Comparison of ENCODE assay signal across 13 cellular contexts in genomic region chr4:24210332-24210902, GRCh38.
A peak's percentile ranks its signal among the peaks of the same experiment; 100 is the strongest.
DNase-seq lines count a peak whose midpoint lies in the region; ATAC-seq, FAIRE-seq and TF ChIP-seq lines count a peak whose summit lies in the region.
"Had no signal": no experiment of that assay in that cellular context is flagged by ENCODE, and none has a peak within 500 bp of the region (broad histone marks: within the 10 kb centered on the region; RNA-seq: fewer than 3 reads in every experiment).

No MANE protein-coding gene starts in this region.

- H3K9me3 Mint-ChIP-seq in stimulated activated effector memory CD8-positive, alpha-beta T cell treated with anti-CD3 and anti-CD28 coated beads, Interleukin-12 subunit alpha, Interleukin-12 subunit beta, amount 100 ng/mL, for 72 hours, result peaks cover 5% of the 10 kb centered on the region
- H3K9me3 Mint-ChIP-seq: dendritic cell treated with granulocyte-macrophage colony-stimulating factor and Interleukin-4, amounts not matched to agents 40 ng/mL and 50 ng/mL, for 4 days had no signal

- H2AFZ ChIP-seq in GM23248, result peak overlapping the region; percentile 63

- no peaks in the 10 kb centered on the region for H3K36me3 Mint-ChIP-seq in stimulated activated effector memory CD8-positive, alpha-beta T cell treated with anti-CD3 and anti-CD28 coated beads, Interleukin-12 subunit alpha, Interleukin-12 subunit beta, amount 100 ng/mL, for 72 hours
- H3K36me3 Mint-ChIP-seq: T-cell had no signal

- peaks cover 25% of the 10 kb centered on the region for H3F3A ChIP-seq in GM23248 (ENCODE audit: insufficient read depth)

- peaks cover 29% of the 10 kb centered on the region for H3K4me1 ChIP-seq in GM23248 (ENCODE audit: insufficient read depth)
- H3K4me1 ChIP-seq in adrenal gland (replicated peaks in 1 of 2), result no peaks in the 10 kb centered on the region
- peaks cover 0 to 5% (median 0%) of the 10 kb centered on the region in 9 donors for H3K4me1 ChIP-seq in heart right ventricle

- no peaks in the 10 kb centered on the region for H4K20me1 ChIP-seq in GM23248 (ENCODE audit: insufficient read depth)

- no peak overlapping the region for H3K4me3 Mint-ChIP-seq in stimulated activated effector memory CD8-positive, alpha-beta T cell treated with anti-CD3 and anti-CD28 coated beads, Interleukin-12 subunit alpha, Interleukin-12 subunit beta, amount 100 ng/mL, for 72 hours
- H3K4me3 Mint-ChIP-seq: dendritic cell treated with granulocyte-macrophage colony-stimulating factor and Interleukin-4, amounts not matched to agents 40 ng/mL and 50 ng/mL, for 4 days; T-cell had no signal

- H3K9me2 ChIP-seq in GM23248 (ENCODE audit: insufficient read depth), result no peaks in the 10 kb centered on the region

- H3K9me3 ChIP-seq in GM23248 (ENCODE audit: low read depth), result no peaks in the 10 kb centered on the region
- no peaks in the 10 kb centered on the region for H3K9me3 ChIP-seq in adrenal gland (replicated peaks in 1 of 3)
- H3K9me3 ChIP-seq in heart right ventricle, result no peaks in the 10 kb centered on the region

- H3K4me1 Mint-ChIP-seq in stimulated activated effector memory CD8-positive, alpha-beta T cell treated with anti-CD3 and anti-CD28 coated beads, Interleukin-12 subunit alpha, Interleukin-12 subunit beta, amount 100 ng/mL, for 72 hours, result no peaks in the 10 kb centered on the region
- H3K4me1 Mint-ChIP-seq: T-cell had no signal

- H3K36me3 ChIP-seq in GM23248 (ENCODE audit: low read depth) (no peaks in the 10 kb centered on the region), adrenal gland (replicated peaks in 1 of 2) (no peaks in the 10 kb centered on the region), heart right ventricle (no peaks in the 10 kb centered on the region)

- H3K4me2 ChIP-seq in GM23248 (ENCODE audit: unreplicated experiment), result peak overlapping the region; percentile 59

- H3K79me2 ChIP-seq in GM23248 (ENCODE audit: insufficient read depth), result no peaks in the 10 kb centered on the region

- peak overlapping the region; percentile 77 for H3K9ac ChIP-seq in GM23248

- no peak for TF ChIP-seq POLR2A in adrenal gland (IDR thresholded peaks at IDR 0.05)
- no peak for TF ChIP-seq POLR2A in H54 (IDR thresholded peaks at IDR 0.05; ENCODE audit: low read depth, low read length)

- in situ Hi-C loops in GM23248 (cut with MboI), result no loop called here

- peak overlapping the region; percentile 46 for H3K4me3 ChIP-seq in GM23248
- H3K4me3 ChIP-seq in adrenal gland, result no peak overlapping the region
- no peak overlapping the region for H3K4me3 ChIP-seq in heart right ventricle
- H3K4me3 ChIP-seq in skeletal muscle cell (ENCODE audit: low read depth, low read length), result no peak overlapping the region

- 1 to 2% methylated on average over 10 of the region's 10 CpGs for WGBS in GM23248 (ENCODE audit: low coverage in 1 of 2, low lambda C conversion rate in 2 of 2, missing lambda C conversion rate in 2 of 2), 2 experiments
- 42 to 48% (median 45%) methylated on average over 10 of the region's 10 CpGs for WGBS in adrenal gland, 4 donors
- 69 to 76% methylated on average over 10 of the region's 10 CpGs for whole genome bisulfite sequencing in heart right ventricle, 2 donors

- H3K27me3 ChIP-seq in GM23248 (replicated peaks; ENCODE audit: insufficient read depth) (no peaks in the 10 kb centered on the region), adrenal gland (no peaks in the 10 kb centered on the region), heart right ventricle (no peaks in the 10 kb centered on the region)

- DNase-seq in GM23248 (peak; percentile 98), adrenal gland (peak in 6 of 7 donors; percentile 39 to 79 (median 58)), heart right ventricle (peak in 1 of 2 donors; percentile 20), skeletal muscle cell (ENCODE audit: low read depth) (peak; percentile 99), H54 (ENCODE audit: insufficient read length, low spot score) (no peak), SIG-M5 treated with dmso at 0.1 percent for 504 hours (lab: John Stamatoyannopoulos, UW; ENCODE audit: unreplicated experiment) (no peak)
- DNase-seq in stimulated activated effector memory CD8-positive, alpha-beta T cell treated with anti-CD3 and anti-CD28 coated beads, Interleukin-12 subunit alpha, Interleukin-12 subunit beta, amount 100 ng/mL, for 72 hours (ENCODE audit: low spot score in 2 of 2), result no peak
- DNase-seq: activated T-cell treated with anti-CD3 and anti-CD28 coated beads for 4 hours, DND-41, NCI-H446 treated with DMSO at 0.1 percent for 48 hours, T-cell had no signal

- FAIRE-seq in H54 (lab: Jason Lieb, UNC), result no peak

- TF ChIP-seq CTCF in adrenal gland (IDR thresholded peaks at IDR 0.05), result no peak
- TF ChIP-seq CTCF in heart right ventricle (IDR thresholded peaks at IDR 0.05), result no peak

- no peak overlapping the region for H3K27ac Mint-ChIP-seq in stimulated activated effector memory CD8-positive, alpha-beta T cell treated with anti-CD3 and anti-CD28 coated beads, Interleukin-12 subunit alpha, Interleukin-12 subunit beta, amount 100 ng/mL, for 72 hours
- H3K27ac Mint-ChIP-seq: dendritic cell treated with granulocyte-macrophage colony-stimulating factor and Interleukin-4, amounts not matched to agents 40 ng/mL and 50 ng/mL, for 4 days; T-cell had no signal

- ATAC-seq in heart right ventricle, result peak in 5 of 8 donors; percentile 31 to 92 (median 39)
- no peak for ATAC-seq in GM21723 (IDR thresholded peaks at IDR 0.05; ENCODE audit: unreplicated experiment)
- no peak for ATAC-seq in stimulated activated effector memory CD8-positive, alpha-beta T cell treated with anti-CD3 and anti-CD28 coated beads, Interleukin-12 subunit alpha, Interleukin-12 subunit beta, amount 100 ng/mL, for 72 hours
- ATAC-seq: T-cell had no signal

- intact Hi-C loops in adrenal gland (cut with DNase I), result no loop called here
- intact Hi-C loops in heart right ventricle (cut with DNase I), result no loop called here

- peak overlapping the region; percentile 95 for H3K27ac ChIP-seq in GM23248
- peak overlapping the region in 2 of 5 donors; percentile 35 to 68 for H3K27ac ChIP-seq in adrenal gland
- peak overlapping the region in 1 of 10 donors; percentile 54 for H3K27ac ChIP-seq in heart right ventricle

Comparison
In these comparisons a context has a peak if more than half of its experiments do, and no peak if none do; other contexts are left out.
1. DNase-seq: peak in GM23248 (single experiment), adrenal gland (6 of 7) and skeletal muscle cell (single experiment); none in stimulated activated effector memory CD8-positive, alpha-beta T cell treated with anti-CD3 and anti-CD28 coated beads, Interleukin-12 subunit alpha, Interleukin-12 subunit beta, amount 100 ng/mL, for 72 hours (0 of 2), H54 (single experiment) and SIG-M5 treated with dmso at 0.1 percent for 504 hours (single experiment).
2. ATAC-seq: peak in heart right ventricle (5 of 8); none in GM21723 (single experiment) and stimulated activated effector memory CD8-positive, alpha-beta T cell treated with anti-CD3 and anti-CD28 coated beads, Interleukin-12 subunit alpha, Interleukin-12 subunit beta, amount 100 ng/mL, for 72 hours (single experiment).